ENCODE assay signal across 23 cellular contexts in the genomic region with DNA sequence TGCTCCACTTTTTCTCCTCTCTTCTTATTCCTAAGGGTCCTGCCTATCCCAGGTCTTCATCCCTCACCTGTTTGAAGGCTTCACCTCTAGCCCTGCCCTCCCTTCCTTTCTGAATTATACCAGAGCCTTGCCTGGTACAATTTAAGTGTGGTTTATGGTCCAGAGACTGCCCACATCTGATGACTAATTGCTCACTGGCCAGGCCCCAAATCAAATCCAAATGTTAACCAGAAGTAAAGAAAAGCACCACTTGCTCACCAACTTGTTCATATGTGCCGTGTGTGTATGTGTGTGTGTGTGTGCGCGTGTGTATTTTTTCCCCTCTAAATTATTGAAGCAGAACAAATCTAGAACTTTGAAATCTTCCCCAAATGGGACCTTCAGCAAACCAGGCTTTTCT. TPM values are rescaled to one million over a fixed set of nuclear protein-coding genes. Genes with fewer than 3 reads are reported as not detected.
DNase-seq lines count a peak whose midpoint lies in the region; FAIRE-seq and TF ChIP-seq lines count a peak whose summit lies in the region.
"Had no signal": no experiment of that assay in that cellular context is flagged by ENCODE, and none has a peak within 500 bp of the region (broad histone marks: within the 10 kb centered on the region; RNA-seq: fewer than 3 reads in every experiment).

No MANE protein-coding gene starts in this region.

- H3K79me2 ChIP-seq in osteoblast (ENCODE audit: insufficient read depth, low read length): no peaks in the 10 kb centered on the region

- H3K36me3 ChIP-seq in osteoblast (ENCODE audit: insufficient read depth, low read length): no peaks in the 10 kb centered on the region
- H3K36me3 ChIP-seq: brain microvascular endothelial cell, SJCRH30 had no signal

- no peak overlapping the region for H3K4me3 ChIP-seq in osteoblast (ENCODE audit: insufficient read depth, low read length)
- H3K4me3 ChIP-seq: coronary artery, gastrocnemius medialis, SJCRH30 had no signal

- no peak overlapping the region for H2AFZ ChIP-seq in osteoblast (ENCODE audit: low read length)

- TF ChIP-seq CTCF in osteoblast (IDR thresholded peaks at IDR 0.05; ENCODE audit: extremely low read depth, low read depth, low read length): no peak

- no peaks in the 10 kb centered on the region for H3K4me1 ChIP-seq in osteoblast (ENCODE audit: insufficient read depth, low read length)
- H3K4me1 ChIP-seq: SJCRH30 had no signal

- H3K27ac ChIP-seq in osteoblast (ENCODE audit: low read depth, low read length): no peak overlapping the region
- H3K27ac ChIP-seq: brain microvascular endothelial cell, coronary artery, SJCRH30 had no signal

- no peak for FAIRE-seq in urothelium cell line (lab: Jason Lieb, UNC)
- FAIRE-seq: small intestine had no signal

- no peak overlapping the region for H3K4me2 ChIP-seq in osteoblast (ENCODE audit: insufficient read depth, low read length)

- DNase-seq in EH (ENCODE audit: low read depth): peak; percentile 50
- peak; percentile 17 for DNase-seq in NCI-H226
- DNase-seq in dedifferentiated amniotic fluid mesenchymal stem cell (ENCODE audit: extremely low spot score): peak; percentile 69
- DNase-seq in osteoblast (ENCODE audit: insufficient read length, low spot score, missing footprints): peak; percentile 94
- no peak for DNase-seq in NCI-H1105 treated with DMSO at 0.1 percent for 48 hours (lab: John Stamatoyannopoulos, UW)
- DNase-seq in DMS 273 (lab: John Stamatoyannopoulos, UW; ENCODE audit: unreplicated experiment): no peak
- DNase-seq in NCI-H748 treated with DMSO at 0.1 percent for 48 hours (lab: John Stamatoyannopoulos, UW): no peak
- DNase-seq in urothelium cell line (ENCODE audit: low spot score): no peak
- DNase-seq: activated CD4-positive, CD25-positive, alpha-beta regulatory T cell; activated CD8-positive, alpha-beta T cell treated with anti-CD3 and anti-CD28 coated beads for 36 hours; activated T-cell treated with anti-CD3 and anti-CD28 coated beads, Interleukin-2, amount 50 U/mL, for 24 hours; AML-193; brain microvascular endothelial cell; gastrocnemius medialis; NCI-H1092 treated with DMSO at 0.1 percent for 48 hours; OCI-M1; SJCRH30; small intestine; stimulated activated CD4-positive, alpha-beta T cell treated with anti-CD3 and anti-CD28 coated beads, Interleukin-4, amount 100 ng/mL, for 24 hours; substantia nigra had no signal

- H3K27me3 ChIP-seq in osteoblast (ENCODE audit: insufficient read depth, low read length): peaks cover 25% of the 10 kb centered on the region
- H3K27me3 ChIP-seq: brain microvascular endothelial cell, gastrocnemius medialis had no signal

- no peaks in the 10 kb centered on the region for H4K20me1 ChIP-seq in osteoblast (ENCODE audit: insufficient read depth, low read length)

- no peaks in the 10 kb centered on the region for H3K9me3 ChIP-seq in osteoblast (ENCODE audit: low read depth, low read length)
- H3K9me3 ChIP-seq: gastrocnemius medialis, SJCRH30 had no signal

RNA-seq across cellular contexts. Expression of gene MYOM3, which starts 26.4 kb away (rescaled TPM):
- under 0.01 TPM in 1 of 2 replicates, not detected in the other for total RNA-seq in osteoblast
- total RNA-seq: activated CD8-positive, alpha-beta T cell treated with anti-CD3 and anti-CD28 coated beads for 36 hours; mononuclear cell; neural crest cell; SJCRH30 had no signal

RNA-seq across cellular contexts. Expression of gene IL22RA1, which starts 57.4 kb away (rescaled TPM):
- total RNA-seq in osteoblast: under 0.01 TPM in 2 replicates
- total RNA-seq: activated CD8-positive, alpha-beta T cell treated with anti-CD3 and anti-CD28 coated beads for 36 hours; mononuclear cell; neural crest cell; SJCRH30 had no signal

Comparison
In these comparisons a context has a peak if more than half of its experiments do, and no peak if none do; other contexts are left out.
1. DNase-seq: peak in EH (single experiment), NCI-H226 (single experiment), dedifferentiated amniotic fluid mesenchymal stem cell (single experiment) and osteoblast (single experiment); none in NCI-H1105 treated with DMSO at 0.1 percent for 48 hours (single experiment), DMS 273 (single experiment), NCI-H748 treated with DMSO at 0.1 percent for 48 hours (single experiment) and urothelium cell line (single experiment).